Comparison of ENCODE assay signal across 22 cellular contexts in genomic region chr13:32666990-32667571, GRCh38.
"Had no signal": no experiment of that assay in that cellular context is flagged by ENCODE, and none has a peak within 500 bp of the region (broad histone marks: within the 10 kb centered on the region; RNA-seq: fewer than 3 reads in every experiment).

No MANE protein-coding gene starts in this region.

- H3K9me3 ChIP-seq: neutrophil, suprapubic skin had no signal

- H3K4me3 ChIP-seq: coronary artery, suprapubic skin had no signal

- H3K9me3 Mint-ChIP-seq: activated CD4-positive, alpha-beta memory T cell treated with anti-CD3 and anti-CD28 coated beads, Interleukin-2, amount 10 ng/mL, durations not matched to agents 7 days and 5 days; activated naive CD4-positive, alpha-beta T cell treated with anti-CD3 and anti-CD28 coated beads for 36 hours; brain; natural killer cell; stimulated activated naive CD8-positive, alpha-beta T cell treated with anti-CD3 and anti-CD28 coated beads, Interleukin-15, amount 100 ng/mL, for 72 hours had no signal

- H3K4me1 ChIP-seq: parathyroid adenoma, suprapubic skin had no signal

- H3K27ac Mint-ChIP-seq: activated CD4-positive, alpha-beta memory T cell treated with anti-CD3 and anti-CD28 coated beads, Interleukin-2, amount 10 ng/mL, durations not matched to agents 7 days and 5 days; activated CD8-positive, alpha-beta memory T cell treated with anti-CD3 and anti-CD28 coated beads, Interleukin-2, amount 10 ng/mL, durations not matched to agents 7 days and 5 days; activated naive CD4-positive, alpha-beta T cell treated with anti-CD3 and anti-CD28 coated beads for 36 hours; natural killer cell; stimulated activated naive CD8-positive, alpha-beta T cell treated with anti-CD3 and anti-CD28 coated beads, Interleukin-15, amount 100 ng/mL, for 72 hours had no signal

- H3K36me3 ChIP-seq: suprapubic skin had no signal

- H3K36me3 Mint-ChIP-seq: natural killer cell had no signal

- H3K4me1 Mint-ChIP-seq: activated CD8-positive, alpha-beta memory T cell treated with anti-CD3 and anti-CD28 coated beads, Interleukin-2, amount 10 ng/mL, durations not matched to agents 7 days and 5 days; brain; natural killer cell; stimulated activated naive CD8-positive, alpha-beta T cell treated with anti-CD3 and anti-CD28 coated beads, Interleukin-15, amount 100 ng/mL, for 72 hours had no signal

- H3K27me3 ChIP-seq: neutrophil, suprapubic skin had no signal

- H3K9ac ChIP-seq: parathyroid adenoma had no signal

- DNase-seq: activated CD4-positive, alpha-beta memory T cell treated with anti-CD3 and anti-CD28 coated beads, Interleukin-2, amount 10 ng/mL, durations not matched to agents 7 days and 5 days; activated CD4-positive, alpha-beta T cell treated with anti-CD3 and anti-CD28 coated beads for 48 hours; activated CD4-positive, CD25-positive, alpha-beta regulatory T cell; activated CD8-positive, alpha-beta memory T cell treated with anti-CD3 and anti-CD28 coated beads, Interleukin-2, amount 10 ng/mL, durations not matched to agents 7 days and 5 days; activated naive CD4-positive, alpha-beta T cell treated with anti-CD3 and anti-CD28 coated beads for 36 hours; anterior cingulate cortex; central memory CD4-positive, alpha-beta T cell; kidney; left ventricle myocardium superior; natural killer cell; retina; stimulated activated CD4-positive, alpha-beta T cell treated with anti-CD3 and anti-CD28 coated beads, Interleukin-12 subunit alpha, Interleukin-12 subunit beta, amount 100 ng/mL, for 4 hours; stimulated activated CD4-positive, alpha-beta T cell treated with anti-CD3 and anti-CD28 coated beads, Interleukin-1b, Interleukin-23, amount 100 ng/mL, for 48 hours; stimulated activated naive CD8-positive, alpha-beta T cell treated with anti-CD3 and anti-CD28 coated beads, Interleukin-15, amount 100 ng/mL, for 72 hours; trophoblast cell had no signal

- H3K27me3 Mint-ChIP-seq: activated CD4-positive, alpha-beta memory T cell treated with anti-CD3 and anti-CD28 coated beads, Interleukin-2, amount 10 ng/mL, durations not matched to agents 7 days and 5 days; activated CD8-positive, alpha-beta memory T cell treated with anti-CD3 and anti-CD28 coated beads, Interleukin-2, amount 10 ng/mL, durations not matched to agents 7 days and 5 days; brain; stimulated activated naive CD8-positive, alpha-beta T cell treated with anti-CD3 and anti-CD28 coated beads, Interleukin-15, amount 100 ng/mL, for 72 hours had no signal

- ATAC-seq: activated CD8-positive, alpha-beta memory T cell treated with anti-CD3 and anti-CD28 coated beads, Interleukin-2, amount 10 ng/mL, durations not matched to agents 7 days and 5 days; left ventricle myocardium superior; natural killer cell; stimulated activated naive CD8-positive, alpha-beta T cell treated with anti-CD3 and anti-CD28 coated beads, Interleukin-15, amount 100 ng/mL, for 72 hours had no signal

- H3K27ac ChIP-seq: coronary artery, neutrophil, parathyroid adenoma, suprapubic skin had no signal

- H3K4me3 Mint-ChIP-seq: activated CD4-positive, alpha-beta memory T cell treated with anti-CD3 and anti-CD28 coated beads, Interleukin-2, amount 10 ng/mL, durations not matched to agents 7 days and 5 days; activated CD8-positive, alpha-beta memory T cell treated with anti-CD3 and anti-CD28 coated beads, Interleukin-2, amount 10 ng/mL, durations not matched to agents 7 days and 5 days; activated naive CD4-positive, alpha-beta T cell treated with anti-CD3 and anti-CD28 coated beads for 36 hours; brain; natural killer cell; stimulated activated naive CD8-positive, alpha-beta T cell treated with anti-CD3 and anti-CD28 coated beads, Interleukin-15, amount 100 ng/mL, for 72 hours had no signal

- FAIRE-seq: endometrium, frontal cortex, kidney had no signal

- H3K79me2 ChIP-seq: parathyroid adenoma had no signal

- H2AFZ ChIP-seq: parathyroid adenoma had no signal
